In the genomic region with DNA sequence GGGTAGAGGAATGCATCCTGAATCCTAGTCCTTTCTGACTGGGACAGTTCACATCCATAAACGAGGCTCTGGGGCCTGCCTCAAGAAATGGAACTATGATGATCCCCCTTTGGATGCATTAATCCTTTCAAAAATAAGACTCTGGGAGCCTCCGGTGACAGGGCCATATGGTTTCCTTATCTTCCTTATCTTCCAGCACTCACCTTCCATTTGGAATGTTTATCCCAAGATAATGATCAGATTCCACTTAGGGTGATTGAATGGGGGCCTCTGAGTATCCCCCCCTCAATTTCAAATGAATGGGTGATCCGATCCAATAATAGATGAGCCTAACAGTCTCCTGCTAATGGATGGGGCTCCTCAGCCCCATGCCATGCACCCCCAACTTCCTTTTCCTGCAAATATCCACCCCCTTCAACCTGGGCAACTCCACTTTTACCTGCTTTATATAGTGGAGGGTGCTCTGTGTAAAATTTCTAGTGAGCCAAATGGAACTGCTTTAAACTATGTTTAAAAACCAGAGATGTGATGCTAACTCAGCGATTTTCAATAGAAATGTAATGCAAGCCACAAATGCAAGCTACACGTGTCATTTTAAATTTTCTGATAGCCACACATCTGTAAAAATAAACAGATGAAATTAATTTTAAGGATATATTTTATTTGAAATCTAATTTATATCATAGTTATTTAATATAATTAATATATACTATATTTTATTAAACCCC, we compare ENCODE assay signal across 2 cellular contexts.
TF ChIP-seq lines count a peak whose summit lies in the region.

No MANE protein-coding gene starts in this region.

TF ChIP-seq in IMR-90, 13 proteins besides CTCF, POLR2A, EP300 and RAD21:
- TF ChIP-seq FOS (IDR thresholded peaks at IDR 0.05; ENCODE audit: low read depth, low read length) (no peak), BHLHE40 (IDR thresholded peaks at IDR 0.05; ENCODE audit: low read depth, low read length) (no peak), MXI1 (IDR thresholded peaks at IDR 0.05; ENCODE audit: borderline replicate concordance, low read depth, low read length) (no peak), MAFK (IDR thresholded peaks at IDR 0.05; ENCODE audit: low read depth, low read length) (peak; percentile 90)
- TF ChIP-seq, protein P1, sequence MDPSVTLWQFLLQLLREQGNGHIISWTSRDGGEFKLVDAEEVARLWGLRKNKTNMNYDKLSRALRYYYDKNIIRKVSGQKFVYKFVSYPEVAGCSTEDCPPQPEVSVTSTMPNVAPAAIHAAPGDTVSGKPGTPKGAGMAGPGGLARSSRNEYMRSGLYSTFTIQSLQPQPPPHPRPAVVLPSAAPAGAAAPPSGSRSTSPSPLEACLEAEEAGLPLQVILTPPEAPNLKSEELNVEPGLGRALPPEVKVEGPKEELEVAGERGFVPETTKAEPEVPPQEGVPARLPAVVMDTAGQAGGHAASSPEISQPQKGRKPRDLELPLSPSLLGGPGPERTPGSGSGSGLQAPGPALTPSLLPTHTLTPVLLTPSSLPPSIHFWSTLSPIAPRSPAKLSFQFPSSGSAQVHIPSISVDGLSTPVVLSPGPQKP (IDR thresholded peaks at IDR 0.05; ENCODE audit: borderline replicate concordance, low read depth, low read length): no peak
TF ChIP-seq in IMR-90: peak in this region for 1.

TF ChIP-seq in K562, 482 proteins besides CTCF, POLR2A, EP300 and RAD21 (continues in another document):
- no peak for TF ChIP-seq RBM25 (IDR thresholded peaks at IDR 0.05; ENCODE audit: low read depth, low read length, severe bottlenecking)
- TF ChIP-seq, protein P2, sequence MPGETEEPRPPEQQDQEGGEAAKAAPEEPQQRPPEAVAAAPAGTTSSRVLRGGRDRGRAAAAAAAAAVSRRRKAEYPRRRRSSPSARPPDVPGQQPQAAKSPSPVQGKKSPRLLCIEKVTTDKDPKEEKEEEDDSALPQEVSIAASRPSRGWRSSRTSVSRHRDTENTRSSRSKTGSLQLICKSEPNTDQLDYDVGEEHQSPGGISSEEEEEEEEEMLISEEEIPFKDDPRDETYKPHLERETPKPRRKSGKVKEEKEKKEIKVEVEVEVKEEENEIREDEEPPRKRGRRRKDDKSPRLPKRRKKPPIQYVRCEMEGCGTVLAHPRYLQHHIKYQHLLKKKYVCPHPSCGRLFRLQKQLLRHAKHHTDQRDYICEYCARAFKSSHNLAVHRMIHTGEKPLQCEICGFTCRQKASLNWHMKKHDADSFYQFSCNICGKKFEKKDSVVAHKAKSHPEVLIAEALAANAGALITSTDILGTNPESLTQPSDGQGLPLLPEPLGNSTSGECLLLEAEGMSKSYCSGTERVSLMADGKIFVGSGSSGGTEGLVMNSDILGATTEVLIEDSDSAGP (CRISPR knock-in tag; IDR thresholded peaks at IDR 0.05): no peak
- TF ChIP-seq DIDO1 (tag; IDR thresholded peaks at IDR 0.05; ENCODE audit: low read depth): no peak
- TF ChIP-seq HLTF (IDR thresholded peaks at IDR 0.05): no peak
- TF ChIP-seq, protein P3, sequence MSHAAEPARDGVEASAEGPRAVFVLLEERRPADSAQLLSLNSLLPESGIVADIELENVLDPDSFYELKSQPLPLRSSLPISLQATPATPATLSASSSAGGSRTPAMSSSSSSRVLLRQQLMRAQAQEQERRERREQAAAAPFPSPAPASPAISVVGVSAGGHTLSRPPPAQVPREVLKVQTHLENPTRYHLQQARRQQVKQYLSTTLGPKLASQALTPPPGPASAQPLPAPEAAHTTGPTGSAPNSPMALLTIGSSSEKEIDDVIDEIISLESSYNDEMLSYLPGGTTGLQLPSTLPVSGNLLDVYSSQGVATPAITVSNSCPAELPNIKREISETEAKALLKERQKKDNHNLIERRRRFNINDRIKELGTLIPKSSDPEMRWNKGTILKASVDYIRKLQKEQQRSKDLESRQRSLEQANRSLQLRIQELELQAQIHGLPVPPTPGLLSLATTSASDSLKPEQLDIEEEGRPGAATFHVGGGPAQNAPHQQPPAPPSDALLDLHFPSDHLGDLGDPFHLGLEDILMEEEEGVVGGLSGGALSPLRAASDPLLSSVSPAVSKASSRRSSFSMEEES (CRISPR knock-in tag; IDR thresholded peaks at IDR 0.05): no peak
- no peak for TF ChIP-seq RAD51 (IDR thresholded peaks at IDR 0.05; ENCODE audit: borderline replicate concordance, low read depth)
- no peak for TF ChIP-seq CBFB (CRISPR knock-in tag; IDR thresholded peaks at IDR 0.05)
- TF ChIP-seq ELF2 (CRISPR knock-in tag; IDR thresholded peaks at IDR 0.05): no peak
- TF ChIP-seq, protein P4, sequence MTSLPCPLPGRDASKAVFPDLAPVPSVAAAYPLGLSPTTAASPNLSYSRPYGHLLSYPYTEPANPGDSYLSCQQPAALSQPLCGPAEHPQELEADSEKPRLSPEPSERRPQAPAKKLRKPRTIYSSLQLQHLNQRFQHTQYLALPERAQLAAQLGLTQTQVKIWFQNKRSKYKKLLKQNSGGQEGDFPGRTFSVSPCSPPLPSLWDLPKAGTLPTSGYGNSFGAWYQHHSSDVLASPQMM (CRISPR knock-in tag; IDR thresholded peaks at IDR 0.05): no peak
- no peak for TF ChIP-seq ZNF561 (CRISPR knock-in tag; conservative IDR thresholded peaks at IDR 0.05)
- TF ChIP-seq, protein P5, sequence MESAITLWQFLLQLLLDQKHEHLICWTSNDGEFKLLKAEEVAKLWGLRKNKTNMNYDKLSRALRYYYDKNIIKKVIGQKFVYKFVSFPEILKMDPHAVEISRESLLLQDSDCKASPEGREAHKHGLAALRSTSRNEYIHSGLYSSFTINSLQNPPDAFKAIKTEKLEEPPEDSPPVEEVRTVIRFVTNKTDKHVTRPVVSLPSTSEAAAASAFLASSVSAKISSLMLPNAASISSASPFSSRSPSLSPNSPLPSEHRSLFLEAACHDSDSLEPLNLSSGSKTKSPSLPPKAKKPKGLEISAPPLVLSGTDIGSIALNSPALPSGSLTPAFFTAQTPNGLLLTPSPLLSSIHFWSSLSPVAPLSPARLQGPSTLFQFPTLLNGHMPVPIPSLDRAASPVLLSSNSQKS (CRISPR knock-in tag; IDR thresholded peaks at IDR 0.05): no peak
- no peak for TF ChIP-seq CREBBP (IDR thresholded peaks at IDR 0.05; ENCODE audit: low read depth, low read length)
- TF ChIP-seq ZNF282 (CRISPR knock-in tag; IDR thresholded peaks at IDR 0.05): no peak
- TF ChIP-seq, protein P6, sequence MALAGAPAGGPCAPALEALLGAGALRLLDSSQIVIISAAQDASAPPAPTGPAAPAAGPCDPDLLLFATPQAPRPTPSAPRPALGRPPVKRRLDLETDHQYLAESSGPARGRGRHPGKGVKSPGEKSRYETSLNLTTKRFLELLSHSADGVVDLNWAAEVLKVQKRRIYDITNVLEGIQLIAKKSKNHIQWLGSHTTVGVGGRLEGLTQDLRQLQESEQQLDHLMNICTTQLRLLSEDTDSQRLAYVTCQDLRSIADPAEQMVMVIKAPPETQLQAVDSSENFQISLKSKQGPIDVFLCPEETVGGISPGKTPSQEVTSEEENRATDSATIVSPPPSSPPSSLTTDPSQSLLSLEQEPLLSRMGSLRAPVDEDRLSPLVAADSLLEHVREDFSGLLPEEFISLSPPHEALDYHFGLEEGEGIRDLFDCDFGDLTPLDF (CRISPR knock-in tag; IDR thresholded peaks at IDR 0.05): no peak
- peak; percentile 89 for TF ChIP-seq ZNF316 (IDR thresholded peaks at IDR 0.05)
- TF ChIP-seq MAFG (tag; conservative IDR thresholded peaks at IDR 0.05): peak; percentile 73
- TF ChIP-seq BDP1 (IDR thresholded peaks at IDR 0.05; ENCODE audit: insufficient read depth, insufficient read length): no peak
- TF ChIP-seq, protein P7, sequence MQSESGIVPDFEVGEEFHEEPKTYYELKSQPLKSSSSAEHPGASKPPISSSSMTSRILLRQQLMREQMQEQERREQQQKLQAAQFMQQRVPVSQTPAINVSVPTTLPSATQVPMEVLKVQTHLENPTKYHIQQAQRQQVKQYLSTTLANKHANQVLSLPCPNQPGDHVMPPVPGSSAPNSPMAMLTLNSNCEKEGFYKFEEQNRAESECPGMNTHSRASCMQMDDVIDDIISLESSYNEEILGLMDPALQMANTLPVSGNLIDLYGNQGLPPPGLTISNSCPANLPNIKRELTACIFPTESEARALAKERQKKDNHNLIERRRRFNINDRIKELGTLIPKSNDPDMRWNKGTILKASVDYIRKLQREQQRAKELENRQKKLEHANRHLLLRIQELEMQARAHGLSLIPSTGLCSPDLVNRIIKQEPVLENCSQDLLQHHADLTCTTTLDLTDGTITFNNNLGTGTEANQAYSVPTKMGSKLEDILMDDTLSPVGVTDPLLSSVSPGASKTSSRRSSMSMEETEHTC (IDR thresholded peaks at IDR 0.05): no peak
- TF ChIP-seq BMI1 (IDR thresholded peaks at IDR 0.05; ENCODE audit: low read length): no peak
- no peak for TF ChIP-seq SIN3A (IDR thresholded peaks at IDR 0.05; ENCODE audit: borderline replicate concordance in 2 of 2, control insufficient read depth in 1 of 2, low read depth in 2 of 2, low read length in 2 of 2)
- TF ChIP-seq, protein P8, sequence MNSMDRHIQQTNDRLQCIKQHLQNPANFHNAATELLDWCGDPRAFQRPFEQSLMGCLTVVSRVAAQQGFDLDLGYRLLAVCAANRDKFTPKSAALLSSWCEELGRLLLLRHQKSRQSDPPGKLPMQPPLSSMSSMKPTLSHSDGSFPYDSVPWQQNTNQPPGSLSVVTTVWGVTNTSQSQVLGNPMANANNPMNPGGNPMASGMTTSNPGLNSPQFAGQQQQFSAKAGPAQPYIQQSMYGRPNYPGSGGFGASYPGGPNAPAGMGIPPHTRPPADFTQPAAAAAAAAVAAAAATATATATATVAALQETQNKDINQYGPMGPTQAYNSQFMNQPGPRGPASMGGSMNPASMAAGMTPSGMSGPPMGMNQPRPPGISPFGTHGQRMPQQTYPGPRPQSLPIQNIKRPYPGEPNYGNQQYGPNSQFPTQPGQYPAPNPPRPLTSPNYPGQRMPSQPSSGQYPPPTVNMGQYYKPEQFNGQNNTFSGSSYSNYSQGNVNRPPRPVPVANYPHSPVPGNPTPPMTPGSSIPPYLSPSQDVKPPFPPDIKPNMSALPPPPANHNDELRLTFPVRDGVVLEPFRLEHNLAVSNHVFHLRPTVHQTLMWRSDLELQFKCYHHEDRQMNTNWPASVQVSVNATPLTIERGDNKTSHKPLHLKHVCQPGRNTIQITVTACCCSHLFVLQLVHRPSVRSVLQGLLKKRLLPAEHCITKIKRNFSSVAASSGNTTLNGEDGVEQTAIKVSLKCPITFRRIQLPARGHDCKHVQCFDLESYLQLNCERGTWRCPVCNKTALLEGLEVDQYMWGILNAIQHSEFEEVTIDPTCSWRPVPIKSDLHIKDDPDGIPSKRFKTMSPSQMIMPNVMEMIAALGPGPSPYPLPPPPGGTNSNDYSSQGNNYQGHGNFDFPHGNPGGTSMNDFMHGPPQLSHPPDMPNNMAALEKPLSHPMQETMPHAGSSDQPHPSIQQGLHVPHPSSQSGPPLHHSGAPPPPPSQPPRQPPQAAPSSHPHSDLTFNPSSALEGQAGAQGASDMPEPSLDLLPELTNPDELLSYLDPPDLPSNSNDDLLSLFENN (IDR thresholded peaks at IDR 0.05; ENCODE audit: low read depth in 2 of 2, low read length in 2 of 2): no peak
- TF ChIP-seq ZBTB7A (IDR thresholded peaks at IDR 0.05; ENCODE audit: borderline replicate concordance, control insufficient read depth, low read depth, low read length): no peak
- TF ChIP-seq, protein P9, sequence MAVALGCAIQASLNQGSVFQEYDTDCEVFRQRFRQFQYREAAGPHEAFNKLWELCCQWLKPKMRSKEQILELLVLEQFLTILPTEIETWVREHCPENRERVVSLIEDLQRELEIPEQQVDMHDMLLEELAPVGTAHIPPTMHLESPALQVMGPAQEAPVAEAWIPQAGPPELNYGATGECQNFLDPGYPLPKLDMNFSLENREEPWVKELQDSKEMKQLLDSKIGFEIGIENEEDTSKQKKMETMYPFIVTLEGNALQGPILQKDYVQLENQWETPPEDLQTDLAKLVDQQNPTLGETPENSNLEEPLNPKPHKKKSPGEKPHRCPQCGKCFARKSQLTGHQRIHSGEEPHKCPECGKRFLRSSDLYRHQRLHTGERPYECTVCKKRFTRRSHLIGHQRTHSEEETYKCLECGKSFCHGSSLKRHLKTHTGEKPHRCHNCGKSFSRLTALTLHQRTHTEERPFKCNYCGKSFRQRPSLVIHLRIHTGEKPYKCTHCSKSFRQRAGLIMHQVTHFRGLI (CRISPR knock-in tag; IDR thresholded peaks at IDR 0.05): no peak
- TF ChIP-seq NR3C1 (CRISPR knock-in tag; IDR thresholded peaks at IDR 0.05): no peak
- no peak for TF ChIP-seq ERF (CRISPR knock-in tag; IDR thresholded peaks at IDR 0.05)
- TF ChIP-seq MIER1 (IDR thresholded peaks at IDR 0.05; ENCODE audit: low read depth): no peak
- TF ChIP-seq FOXJ2 (tag; IDR thresholded peaks at IDR 0.05): no peak
- TF ChIP-seq, protein P10, sequence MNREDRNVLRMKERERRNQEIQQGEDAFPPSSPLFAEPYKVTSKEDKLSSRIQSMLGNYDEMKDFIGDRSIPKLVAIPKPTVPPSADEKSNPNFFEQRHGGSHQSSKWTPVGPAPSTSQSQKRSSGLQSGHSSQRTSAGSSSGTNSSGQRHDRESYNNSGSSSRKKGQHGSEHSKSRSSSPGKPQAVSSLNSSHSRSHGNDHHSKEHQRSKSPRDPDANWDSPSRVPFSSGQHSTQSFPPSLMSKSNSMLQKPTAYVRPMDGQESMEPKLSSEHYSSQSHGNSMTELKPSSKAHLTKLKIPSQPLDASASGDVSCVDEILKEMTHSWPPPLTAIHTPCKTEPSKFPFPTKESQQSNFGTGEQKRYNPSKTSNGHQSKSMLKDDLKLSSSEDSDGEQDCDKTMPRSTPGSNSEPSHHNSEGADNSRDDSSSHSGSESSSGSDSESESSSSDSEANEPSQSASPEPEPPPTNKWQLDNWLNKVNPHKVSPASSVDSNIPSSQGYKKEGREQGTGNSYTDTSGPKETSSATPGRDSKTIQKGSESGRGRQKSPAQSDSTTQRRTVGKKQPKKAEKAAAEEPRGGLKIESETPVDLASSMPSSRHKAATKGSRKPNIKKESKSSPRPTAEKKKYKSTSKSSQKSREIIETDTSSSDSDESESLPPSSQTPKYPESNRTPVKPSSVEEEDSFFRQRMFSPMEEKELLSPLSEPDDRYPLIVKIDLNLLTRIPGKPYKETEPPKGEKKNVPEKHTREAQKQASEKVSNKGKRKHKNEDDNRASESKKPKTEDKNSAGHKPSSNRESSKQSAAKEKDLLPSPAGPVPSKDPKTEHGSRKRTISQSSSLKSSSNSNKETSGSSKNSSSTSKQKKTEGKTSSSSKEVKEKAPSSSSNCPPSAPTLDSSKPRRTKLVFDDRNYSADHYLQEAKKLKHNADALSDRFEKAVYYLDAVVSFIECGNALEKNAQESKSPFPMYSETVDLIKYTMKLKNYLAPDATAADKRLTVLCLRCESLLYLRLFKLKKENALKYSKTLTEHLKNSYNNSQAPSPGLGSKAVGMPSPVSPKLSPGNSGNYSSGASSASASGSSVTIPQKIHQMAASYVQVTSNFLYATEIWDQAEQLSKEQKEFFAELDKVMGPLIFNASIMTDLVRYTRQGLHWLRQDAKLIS (CRISPR knock-in tag; IDR thresholded peaks at IDR 0.05): no peak
